Comparison of ENCODE assay signal across 29 cellular contexts in genomic region chr17:27974045-27974436, GRCh38.
"Had no signal": no experiment of that assay in that cellular context is flagged by ENCODE, and none has a peak within 500 bp of the region (broad histone marks: within the 10 kb centered on the region; RNA-seq: fewer than 3 reads in every experiment).

No MANE protein-coding gene starts in this region.

- H3K27me3 ChIP-seq: adrenal gland, body of pancreas, foreskin keratinocyte, gastrocnemius medialis, heart left ventricle had no signal

- H3K27ac ChIP-seq: adrenal gland, epithelial cell of prostate, foreskin keratinocyte, gastrocnemius medialis, heart left ventricle had no signal

- H3K9me3 ChIP-seq: adrenal gland, body of pancreas, gastrocnemius medialis, heart left ventricle had no signal

- DNase-seq: activated CD4-positive, alpha-beta memory T cell treated with anti-CD3 and anti-CD28 coated beads for 36 hours; activated CD4-positive, alpha-beta T cell treated with anti-CD3 and anti-CD28 coated beads for 36 hours; activated CD4-positive, alpha-beta T cell treated with anti-CD3 and anti-CD28 coated beads, Interleukin-2, amount 10 ng/mL, durations not matched to agents 24 days and 14 days; activated CD4-positive, CD25-positive, alpha-beta regulatory T cell; activated CD4-positive, CD25-positive, alpha-beta regulatory T cell treated with anti-CD3 and anti-CD28 coated beads, Interleukin-2, amount 50 U/mL, for 72 hours; activated CD8-positive, alpha-beta memory T cell treated with anti-CD3 and anti-CD28 coated beads, Interleukin-2, amount 10 ng/mL, durations not matched to agents 7 days and 5 days; activated CD8-positive, alpha-beta memory T cell treated with anti-CD3 and anti-CD28 coated beads, Interleukin-2, amount 50 U/mL, for 4 hours; activated CD8-positive, alpha-beta T cell treated with anti-CD3 and anti-CD28 coated beads, Interleukin-2, amount 10 ng/mL, durations not matched to agents 7 days and 5 days; activated effector memory CD4-positive, alpha-beta T cell treated with anti-CD3 and anti-CD28 coated beads, Interleukin-2, amount 50 U/mL, for 16 hours; activated naive CD4-positive, alpha-beta T cell treated with anti-CD3 and anti-CD28 coated beads for 36 hours; activated naive CD8-positive, alpha-beta T cell treated with anti-CD3 and anti-CD28 coated beads for 36 hours; activated naive CD8-positive, alpha-beta T cell treated with anti-CD3 and anti-CD28 coated beads, Interleukin-2, amount 50 U/mL, for 24 hours; activated T-cell treated with anti-CD3 and anti-CD28 coated beads, Interleukin-2, amount 50 U/mL, for 1 hour; activated T-cell treated with anti-CD3 and anti-CD28 coated beads, Interleukin-2, amount 50 U/mL, for 48 hours; adrenal gland; amygdala; aorta; body of pancreas; caudate nucleus; cortex of kidney; dermis blood vessel endothelial cell; effector CD8-positive, alpha-beta T cell; foreskin keratinocyte; gastrocnemius medialis; glutamatergic neuron; heart left ventricle; T-helper 17 cell; T1000 had no signal

- H3K4me3 ChIP-seq: adrenal gland, body of pancreas, gastrocnemius medialis, heart left ventricle had no signal

- ATAC-seq: activated CD4-positive, alpha-beta T cell treated with anti-CD3 and anti-CD28 coated beads for 36 hours; activated CD8-positive, alpha-beta memory T cell treated with anti-CD3 and anti-CD28 coated beads, Interleukin-2, amount 10 ng/mL, durations not matched to agents 7 days and 5 days; activated CD8-positive, alpha-beta T cell treated with anti-CD3 and anti-CD28 coated beads, Interleukin-2, amount 10 ng/mL, durations not matched to agents 7 days and 5 days; activated naive CD8-positive, alpha-beta T cell treated with anti-CD3 and anti-CD28 coated beads, Interleukin-2, amount 50 U/mL, for 24 hours; gastrocnemius medialis; heart left ventricle; T-helper 17 cell had no signal

- H3K36me3 ChIP-seq: adrenal gland, gastrocnemius medialis, heart left ventricle had no signal

- H3K4me1 ChIP-seq: adrenal gland, gastrocnemius medialis had no signal
